ENCODE assay signal across 2 cellular contexts in the genomic region with DNA sequence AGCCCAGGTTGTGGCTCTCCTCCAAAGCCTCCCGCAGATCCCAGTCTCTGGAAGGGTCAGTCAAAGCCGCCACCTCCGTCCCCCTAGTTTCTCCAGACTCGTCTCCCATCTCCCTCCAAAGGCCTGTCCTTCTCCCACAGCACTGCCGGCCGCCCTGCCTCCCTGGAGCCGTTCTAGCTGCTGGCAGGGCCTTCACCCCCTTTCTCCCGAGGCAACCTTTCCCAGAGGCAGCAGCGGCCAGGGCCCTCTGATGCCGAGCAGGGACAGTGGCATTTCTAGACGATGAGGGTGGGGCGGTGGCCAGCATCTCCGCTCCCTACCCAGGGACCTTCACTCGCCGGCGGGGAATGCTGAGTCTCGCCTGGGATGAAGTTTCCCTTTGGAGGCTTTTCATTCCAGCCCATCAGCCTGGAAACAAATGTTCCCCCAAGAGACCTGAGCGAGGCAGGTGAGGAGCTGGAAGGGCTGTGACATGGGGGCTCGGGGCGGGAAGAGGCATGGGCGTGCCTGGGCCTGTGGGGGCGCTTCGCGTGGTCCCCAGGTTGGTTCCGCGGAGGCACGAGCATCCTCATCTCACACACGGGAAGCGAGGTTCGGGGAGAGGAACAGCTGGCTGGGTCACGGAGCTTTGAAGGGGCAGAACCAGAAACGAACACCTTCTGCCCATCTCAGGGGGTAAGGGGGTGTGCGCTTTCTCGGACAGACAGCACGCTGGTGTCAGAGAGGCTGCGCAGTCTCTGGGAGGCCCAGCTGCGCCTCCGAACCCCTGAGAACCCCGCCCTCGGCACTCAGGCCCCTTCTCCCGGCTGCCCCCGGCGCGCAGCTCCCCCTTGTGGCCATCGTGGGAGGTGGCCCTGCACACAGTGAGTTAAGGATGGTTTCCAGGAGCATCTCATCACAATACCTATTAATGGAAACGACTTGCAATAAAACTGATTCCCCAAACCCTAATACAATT.
TF ChIP-seq lines count a peak whose summit lies in the region.

No MANE protein-coding gene starts in this region.

TF ChIP-seq in GM23338, 12 proteins besides CTCF, POLR2A, EP300 and RAD21:
- TF ChIP-seq ZNF114 (CRISPR knock-in tag; IDR thresholded peaks at IDR 0.05): no peak
TF ChIP-seq in GM23338: peak in this region for 0.

TF ChIP-seq in H1, 55 proteins besides CTCF, POLR2A, EP300 and RAD21:
- no peak for TF ChIP-seq BCL11A (IDR thresholded peaks at IDR 0.05; ENCODE audit: low read depth in 2 of 2, low read length in 2 of 2)
- no peak for TF ChIP-seq TAF1 (IDR thresholded peaks at IDR 0.05; ENCODE audit: low read depth, low read length)
- TF ChIP-seq RFX5 (IDR thresholded peaks at IDR 0.05; ENCODE audit: borderline replicate concordance, low read depth, low read length): no peak
- no peak for TF ChIP-seq EGR1 (IDR thresholded peaks at IDR 0.05; ENCODE audit: borderline replicate concordance, low read depth, low read length)
- no peak for TF ChIP-seq CBX5 (IDR thresholded peaks at IDR 0.05; ENCODE audit: low read depth, low read length)
- no peak for TF ChIP-seq BRCA1 (IDR thresholded peaks at IDR 0.05; ENCODE audit: low read depth, low read length)
- TF ChIP-seq KDM4A (IDR thresholded peaks at IDR 0.05; ENCODE audit: low read depth, low read length, severe bottlenecking): peak; percentile 35
- TF ChIP-seq, protein P1, sequence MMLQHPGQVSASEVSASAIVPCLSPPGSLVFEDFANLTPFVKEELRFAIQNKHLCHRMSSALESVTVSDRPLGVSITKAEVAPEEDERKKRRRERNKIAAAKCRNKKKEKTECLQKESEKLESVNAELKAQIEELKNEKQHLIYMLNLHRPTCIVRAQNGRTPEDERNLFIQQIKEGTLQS (IDR thresholded peaks at IDR 0.05; ENCODE audit: insufficient read depth, low read depth, low read length): 0 out of 2 replicates have a peak, but pooled peaks have one; percentile 21
- TF ChIP-seq GABPA (IDR thresholded peaks at IDR 0.05; ENCODE audit: borderline replicate concordance, insufficient read depth, low read length): peak; percentile 34; the same call in 1 of the 2 replicates
- 0 out of 2 replicates have a peak, but pooled peaks have one; percentile 18 for TF ChIP-seq NRF1 (IDR thresholded peaks at IDR 0.05; ENCODE audit: low read depth, low read length)
- TF ChIP-seq SIX5 (IDR thresholded peaks at IDR 0.05; ENCODE audit: low read depth, low read length): no peak
- TF ChIP-seq TCF12 (IDR thresholded peaks at IDR 0.05; ENCODE audit: low read depth, low read length): 0 out of 2 replicates have a peak, but pooled peaks have one; percentile 4
- no peak for TF ChIP-seq YY1 (IDR thresholded peaks at IDR 0.05; ENCODE audit: low read depth, low read length)
- 0 out of 2 replicates have a peak, but pooled peaks have one; percentile 38 for TF ChIP-seq E2F6 (IDR thresholded peaks at IDR 0.05)
